8 cellular contexts compared by ENCODE assay signal in the genomic region with DNA sequence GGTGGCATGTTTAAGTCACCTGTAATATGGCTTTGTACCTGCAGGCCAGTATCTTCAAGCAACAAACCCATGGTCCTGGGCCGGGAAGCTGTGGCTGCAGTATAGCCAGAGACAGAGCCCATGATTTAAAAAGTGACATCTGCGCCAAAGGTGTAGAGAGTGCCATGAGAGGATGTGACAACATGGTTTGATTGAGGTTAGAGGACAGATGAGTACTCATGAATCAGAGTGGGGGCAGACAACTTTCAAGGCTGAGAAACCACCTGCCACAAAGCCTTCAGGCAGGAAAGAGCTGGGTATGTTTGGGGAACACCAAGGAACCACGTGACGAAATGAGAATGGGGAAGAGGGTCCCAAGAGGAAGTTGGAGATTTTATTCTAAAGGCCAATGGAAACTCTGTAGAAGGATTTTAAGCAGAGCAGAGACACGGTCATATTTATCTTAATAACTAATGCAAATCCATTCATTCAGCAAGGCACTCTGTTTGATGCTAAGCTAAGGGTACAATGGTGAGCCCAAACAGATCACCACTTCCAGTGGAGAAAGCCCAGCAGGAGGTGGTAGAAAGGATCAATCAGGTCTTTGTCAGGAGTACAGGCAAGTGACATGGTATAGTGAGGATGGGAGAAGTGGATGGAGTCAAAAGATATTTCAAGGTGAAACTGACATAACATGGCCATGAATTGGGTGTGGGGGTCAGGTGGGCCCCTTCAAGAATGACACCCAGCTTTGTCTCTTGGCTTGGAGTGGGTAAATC. TPM values are rescaled to one million over a fixed set of nuclear protein-coding genes. Genes with fewer than 3 reads are reported as not detected.
DNase-seq lines count a peak whose midpoint lies in the region; ATAC-seq and TF ChIP-seq lines count a peak whose summit lies in the region.

No MANE protein-coding gene starts in this region.

- in situ Hi-C loops in GM13977 (cut with MboI; ENCODE audit: low pct_unique_long_range_greater_than_20kb, low sequenced_read_pairs, unreplicated experiment), result no loop called here

- POLR2A ChIA-PET in naive thymus-derived CD8-positive, alpha-beta T cell (lab: Charles Lee), result interaction anchor here (1.2 to 8.2 kb wide), 6 partner anchors 9 to 77 kb away, joined by 4 to 80 read pairs (median 6); a partner anchor contains a TSS

- peak overlapping the region; percentile 78; the same call in 1 of the 2 replicates for H3K27ac ChIP-seq in VCaP

- peaks cover 9 to 26% (median 19%) of the 10 kb centered on the region in 3 donors for H3K36me3 Mint-ChIP-seq in naive thymus-derived CD8-positive, alpha-beta T cell

- peak overlapping the region in 5 of 10 donors; percentile 0 to 43 (median 4) for H3K4me3 Mint-ChIP-seq in naive thymus-derived CD8-positive, alpha-beta T cell

- TF ChIP-seq CTCF in GM13977 (IDR thresholded peaks at IDR 0.05; ENCODE audit: extremely low read depth, insufficient read depth, missing control alignments), result no peak
- no peak for TF ChIP-seq CTCF in VCaP (conservative IDR thresholded peaks at IDR 0.05)

- peak; percentile 23 for ATAC-seq in HG03066 (IDR thresholded peaks at IDR 0.05; ENCODE audit: low read depth, unreplicated experiment)
- peak; percentile 22 to 27 for ATAC-seq in naive thymus-derived CD8-positive, alpha-beta T cell
- no peak for ATAC-seq in GM21526 (IDR thresholded peaks at IDR 0.05; ENCODE audit: low FRiP score, unreplicated experiment)

- H3K27ac Mint-ChIP-seq in naive thymus-derived CD8-positive, alpha-beta T cell, result peak overlapping the region; percentile 3 to 95 (median 76)

- peaks cover 28 to 71% (median 58%) of the 10 kb centered on the region in 4 donors for H3K4me1 Mint-ChIP-seq in naive thymus-derived CD8-positive, alpha-beta T cell

- DNase-seq in GM13977 (ENCODE audit: low spot score) (peak; percentile 72), middle frontal gyrus (ENCODE audit: extremely low spot score, low spot score) (no peak), KG1 (lab: John Stamatoyannopoulos, UW) (no peak), NCI-H1436 (lab: John Stamatoyannopoulos, UW) (no peak)
- DNase-seq in naive thymus-derived CD8-positive, alpha-beta T cell, result peak in 7 of 10 donors; percentile 41 to 69 (median 45)

- H3K9me3 Mint-ChIP-seq in naive thymus-derived CD8-positive, alpha-beta T cell, result peaks cover 0 to 3% (median 0%) of the 10 kb centered on the region in 9 donors

- peaks cover 0 to 1% (median 0%) of the 10 kb centered on the region in 5 donors for H3K27me3 Mint-ChIP-seq in naive thymus-derived CD8-positive, alpha-beta T cell

RNA-seq across cellular contexts. Expression of a gene that starts 3.4 kb away (rescaled TPM):
- 10 to 100 TPM; 56.5 to 60.1 TPM for total RNA-seq in naive thymus-derived CD8-positive, alpha-beta T cell
- polyA plus RNA-seq in naive thymus-derived CD8-positive, alpha-beta T cell, result 10 to 100 TPM in 2 of 3 donors, 1 to 10 TPM in 1; 8.9 to 13.8 (median 13.2) TPM

RNA-seq across cellular contexts. Expression of a gene that starts 18.4 kb away (rescaled TPM):
- total RNA-seq in naive thymus-derived CD8-positive, alpha-beta T cell, result 10 to 100 TPM; 15.1 to 16.3 TPM
- 1 to 10 TPM; 5.8 to 8.2 (median 6.7) TPM for polyA plus RNA-seq in naive thymus-derived CD8-positive, alpha-beta T cell

RNA-seq across cellular contexts. Expression of a gene that starts 18.5 kb away (rescaled TPM):
- 1 to 10 TPM in 1 of 2 experiments, under 1 TPM in 1; 0.66 to 1.3 TPM for total RNA-seq in naive thymus-derived CD8-positive, alpha-beta T cell
- polyA plus RNA-seq in naive thymus-derived CD8-positive, alpha-beta T cell, result 1 to 10 TPM in 1 of 3 donors, under 1 TPM in 2; 0.25 to 1.7 (median 0.63) TPM

RNA-seq across cellular contexts. Expression of a gene that starts 24.1 kb away (rescaled TPM):
- 10 to 100 TPM; 21.1 to 24.7 TPM for total RNA-seq in naive thymus-derived CD8-positive, alpha-beta T cell
- polyA plus RNA-seq in naive thymus-derived CD8-positive, alpha-beta T cell, result 1 to 10 TPM; 6.6 to 8.8 (median 8.2) TPM

Comparison
In these comparisons a context has a peak if more than half of its experiments do, and no peak if none do; other contexts are left out.
1. DNase-seq: peak in GM13977 (single experiment) and naive thymus-derived CD8-positive, alpha-beta T cell (7 of 10); none in middle frontal gyrus (single experiment), KG1 (single experiment) and NCI-H1436 (single experiment).